12 cellular contexts compared by ENCODE assay signal in genomic region chr7:21617916-21618390, GRCh38.
DNase-seq lines count a peak whose midpoint lies in the region; ATAC-seq lines count a peak whose summit lies in the region.
"Had no signal": no experiment of that assay in that cellular context is flagged by ENCODE, and none has a peak within 500 bp of the region (broad histone marks: within the 10 kb centered on the region; RNA-seq: fewer than 3 reads in every experiment).

No MANE protein-coding gene starts in this region.

- no peak overlapping the region for H3K4me3 ChIP-seq in mesodermal cell (ENCODE audit: extremely low read depth, insufficient read depth, low read length, poor library complexity, severe bottlenecking)
- H3K4me3 ChIP-seq in CD8-positive, alpha-beta memory T cell (ENCODE audit: low read length), result no peak overlapping the region

- peaks cover 22% of the 10 kb centered on the region for H3K4me1 ChIP-seq in mesodermal cell (ENCODE audit: control insufficient read depth, insufficient read depth, low read length, poor library complexity, severe bottlenecking)
- H3K4me1 ChIP-seq in CD8-positive, alpha-beta memory T cell (ENCODE audit: insufficient read depth, low read length), result no peaks in the 10 kb centered on the region

- POLR2A ChIA-PET in CD8-positive, alpha-beta memory T cell (lab: Charles Lee), result no interaction called here

- H3K27ac Mint-ChIP-seq in CD8-positive, alpha-beta memory T cell, result peak overlapping the region in 1 of 8 donors; percentile 29
- H3K27ac Mint-ChIP-seq: activated naive CD4-positive, alpha-beta T cell treated with anti-CD3 and anti-CD28 coated beads, Interleukin-2, amount 50 U/mL, for 24 hours; CD4-positive, alpha-beta memory T cell; stimulated activated naive CD8-positive, alpha-beta T cell treated with anti-CD3 and anti-CD28 coated beads, Interleukin-15, Interleukin-2, amounts not matched to agents 100 ng/mL and 50 ng/mL, for 24 hours had no signal

- ATAC-seq in HG03457 (IDR thresholded peaks at IDR 0.05; ENCODE audit: unreplicated experiment) (no peak), HG02870 (IDR thresholded peaks at IDR 0.05; ENCODE audit: unreplicated experiment) (no peak)

- H3K4me3 Mint-ChIP-seq in CD8-positive, alpha-beta memory T cell, result no peak overlapping the region
- H3K4me3 Mint-ChIP-seq: activated naive CD4-positive, alpha-beta T cell treated with anti-CD3 and anti-CD28 coated beads, Interleukin-2, amount 50 U/mL, for 24 hours; CD4-positive, alpha-beta memory T cell; stimulated activated naive CD8-positive, alpha-beta T cell treated with anti-CD3 and anti-CD28 coated beads, Interleukin-15, Interleukin-2, amounts not matched to agents 100 ng/mL and 50 ng/mL, for 24 hours had no signal

- H3K36me3 Mint-ChIP-seq in CD8-positive, alpha-beta memory T cell, result no peaks in the 10 kb centered on the region
- H3K36me3 Mint-ChIP-seq: activated naive CD4-positive, alpha-beta T cell treated with anti-CD3 and anti-CD28 coated beads, Interleukin-2, amount 50 U/mL, for 24 hours; CD4-positive, alpha-beta memory T cell had no signal

- no peaks in the 10 kb centered on the region for H3K4me1 Mint-ChIP-seq in CD8-positive, alpha-beta memory T cell
- H3K4me1 Mint-ChIP-seq: activated naive CD4-positive, alpha-beta T cell treated with anti-CD3 and anti-CD28 coated beads, Interleukin-2, amount 50 U/mL, for 24 hours; CD4-positive, alpha-beta memory T cell had no signal

- in situ Hi-C loops in ACHN (cut with HindIII; ENCODE audit: low pct_ligation_motif_present, low pct_unique_long_range_greater_than_20kb, low sequenced_read_pairs), result no loop called here

- H3K27me3 Mint-ChIP-seq in CD8-positive, alpha-beta memory T cell, result peaks cover 8 to 16% of the 10 kb centered on the region in 2 donors

- WGBS in mesodermal cell (ENCODE audit: insufficient coverage in 2 of 2), 2 experiments, result 84 to 87% methylated on average over 2 to 5 of the region's 6 CpGs

- peaks cover 0 to 6% (median 0%) of the 10 kb centered on the region in 5 donors for H3K9me3 Mint-ChIP-seq in CD8-positive, alpha-beta memory T cell
- H3K9me3 Mint-ChIP-seq: activated naive CD4-positive, alpha-beta T cell treated with anti-CD3 and anti-CD28 coated beads, Interleukin-2, amount 50 U/mL, for 24 hours; stimulated activated naive CD8-positive, alpha-beta T cell treated with anti-CD3 and anti-CD28 coated beads, Interleukin-15, Interleukin-2, amounts not matched to agents 100 ng/mL and 50 ng/mL, for 24 hours had no signal

- H3K27ac ChIP-seq in mesodermal cell (ENCODE audit: low read depth, low read length, severe bottlenecking), result peak overlapping the region; percentile 84
- no peak overlapping the region for H3K27ac ChIP-seq in CD8-positive, alpha-beta memory T cell (ENCODE audit: low read depth, low read length)

- CTCF ChIA-PET in CD8-positive, alpha-beta memory T cell (lab: Charles Lee), result no interaction called here

- no peaks in the 10 kb centered on the region for H3K27me3 ChIP-seq in CD8-positive, alpha-beta memory T cell (ENCODE audit: insufficient read depth, low read length, poor library complexity, severe bottlenecking)

- DNase-seq in ACHN (peak; percentile 19), LHCN-M2 (ENCODE audit: low read depth) (peak; percentile 61), epidermal melanocyte (ENCODE audit: insufficient read length, low spot score) (peak; percentile 36), mesenteric fat pad (ENCODE audit: low spot score) (no peak)
- DNase-seq in CD8-positive, alpha-beta memory T cell, result no peak
- DNase-seq: CD4-positive, alpha-beta memory T cell; NCI-H187 treated with DMSO at 0.1 percent for 48 hours had no signal

- H3K9me3 ChIP-seq in mesodermal cell (ENCODE audit: control insufficient read depth, low read length), result no peaks in the 10 kb centered on the region
- H3K9me3 ChIP-seq in CD8-positive, alpha-beta memory T cell (ENCODE audit: low read length), result no peaks in the 10 kb centered on the region

- no peaks in the 10 kb centered on the region for H3K36me3 ChIP-seq in mesodermal cell (ENCODE audit: control insufficient read depth, insufficient read depth, low read length)
- no peaks in the 10 kb centered on the region for H3K36me3 ChIP-seq in CD8-positive, alpha-beta memory T cell (ENCODE audit: insufficient read depth, low read length)

Comparison
In these comparisons a context has a peak if more than half of its experiments do, and no peak if none do; other contexts are left out.
1. DNase-seq: peak in ACHN (single experiment), LHCN-M2 (single experiment) and epidermal melanocyte (single experiment); none in CD8-positive, alpha-beta memory T cell (0 of 5) and mesenteric fat pad (single experiment).